ENCODE assay signal across 1 cellular context in genomic region chr13:109933476-109933875, GRCh38.
TF ChIP-seq lines count a peak whose summit lies in the region.

No MANE protein-coding gene starts in this region.

TF ChIP-seq in GM12878, 131 proteins besides CTCF, POLR2A, EP300 and RAD21 (continued from another document):
- TF ChIP-seq CUX1 (IDR thresholded peaks at IDR 0.05; ENCODE audit: insufficient replicate concordance, low read depth, low read length) (no peak), POLR2AphosphoS2 (IDR thresholded peaks at IDR 0.05; ENCODE audit: low read depth, low read length) (no peak), RB1 (IDR thresholded peaks at IDR 0.05; ENCODE audit: borderline replicate concordance) (no peak), ELK1 (IDR thresholded peaks at IDR 0.05; ENCODE audit: low read depth, low read length) (no peak), YBX1 (IDR thresholded peaks at IDR 0.05) (no peak), ZSCAN29 (IDR thresholded peaks at IDR 0.05) (no peak), NFIC (IDR thresholded peaks at IDR 0.05; ENCODE audit: low read depth, low read length) (no peak)
